Comparison of ENCODE assay signal across 8 cellular contexts in genomic region chr21:37368536-37369279, GRCh38. TPM values are rescaled to one million over a fixed set of nuclear protein-coding genes. Genes with fewer than 3 reads are reported as not detected.
DNase-seq lines count a peak whose midpoint lies in the region; ATAC-seq and TF ChIP-seq lines count a peak whose summit lies in the region.

No MANE protein-coding gene starts in this region.

- TF ChIP-seq CTCF in GM12864 (IDR thresholded peaks at IDR 0.05; ENCODE audit: low read depth, low read length, missing control alignments) (no peak), nephron (IDR thresholded peaks at IDR 0.05; ENCODE audit: unreplicated experiment in 3 of 3) (no peak)

- H3K36me3 ChIP-seq in NT2/D1 (ENCODE audit: insufficient read depth, insufficient read length, low read length) = peaks cover 5% of the 10 kb centered on the region

- H3K4me3 ChIP-seq in GM12864 (ENCODE audit: low read depth, low read length) = peak overlapping the region; percentile 52
- peak overlapping the region; percentile 94 for H3K4me3 ChIP-seq in NT2/D1 (ENCODE audit: insufficient read length, low read depth)

- ATAC-seq in GM18907 (IDR thresholded peaks at IDR 0.05; ENCODE audit: unreplicated experiment) = no peak

- intact Hi-C loops in dendritic cell treated with granulocyte-macrophage colony-stimulating factor and Interleukin-4, amounts not matched to agents 40 ng/mL and 50 ng/mL, for 4 days (cut with micrococcal nuclease) = loop anchor here (5.0 to 10.0 kb wide), 2 partner anchors 194 to 294 kb away; partner anchors contain the start of genes PIGP and TTC3

- H3K4me3 Mint-ChIP-seq in dendritic cell treated with granulocyte-macrophage colony-stimulating factor and Interleukin-4, amounts not matched to agents 40 ng/mL and 50 ng/mL, for 4 days = peak overlapping the region; percentile 80
- peak overlapping the region; percentile 87 to 93 (median 91) for H3K4me3 Mint-ChIP-seq in nephron

- H3K4me1 Mint-ChIP-seq in dendritic cell treated with granulocyte-macrophage colony-stimulating factor and Interleukin-4, amounts not matched to agents 40 ng/mL and 50 ng/mL, for 4 days (ENCODE audit: low read depth) = peaks cover 36% of the 10 kb centered on the region
- H3K4me1 Mint-ChIP-seq in nephron = peaks cover 47% of the 10 kb centered on the region

- DNase-seq in GM12864 (ENCODE audit: low read depth) (no peak), NT2/D1 (ENCODE audit: low read depth, low spot score) (no peak), mesenteric fat pad (ENCODE audit: low spot score) (no peak), DMS153 treated with DMSO at 0.1 percent for 48 hours (lab: John Stamatoyannopoulos, UW; ENCODE audit: unreplicated experiment) (no peak)
- DNase-seq in central memory CD4-positive, alpha-beta T cell = no peak

- peaks cover 14% of the 10 kb centered on the region for H3K36me3 Mint-ChIP-seq in dendritic cell treated with granulocyte-macrophage colony-stimulating factor and Interleukin-4, amounts not matched to agents 40 ng/mL and 50 ng/mL, for 4 days (ENCODE audit: low read depth)
- H3K36me3 Mint-ChIP-seq in nephron (ENCODE audit: low read depth) = no peaks in the 10 kb centered on the region

- peak overlapping the region; percentile 100 for H3K9ac ChIP-seq in NT2/D1 (ENCODE audit: insufficient read length, low read depth)

- no peaks in the 10 kb centered on the region for H3K9me3 Mint-ChIP-seq in dendritic cell treated with granulocyte-macrophage colony-stimulating factor and Interleukin-4, amounts not matched to agents 40 ng/mL and 50 ng/mL, for 4 days
- no peaks in the 10 kb centered on the region for H3K9me3 Mint-ChIP-seq in nephron

- peak overlapping the region; percentile 80 for H3K27ac Mint-ChIP-seq in dendritic cell treated with granulocyte-macrophage colony-stimulating factor and Interleukin-4, amounts not matched to agents 40 ng/mL and 50 ng/mL, for 4 days
- H3K27ac Mint-ChIP-seq in nephron = peak overlapping the region; percentile 28 to 96 (median 66)

- peaks cover 4% of the 10 kb centered on the region for H3K4me1 ChIP-seq in NT2/D1 (ENCODE audit: insufficient read depth, insufficient read length)

- no peaks in the 10 kb centered on the region for H3K9me3 ChIP-seq in NT2/D1 (ENCODE audit: insufficient read depth, low read length)

- no peaks in the 10 kb centered on the region for H3K27me3 Mint-ChIP-seq in dendritic cell treated with granulocyte-macrophage colony-stimulating factor and Interleukin-4, amounts not matched to agents 40 ng/mL and 50 ng/mL, for 4 days
- peaks cover 4% of the 10 kb centered on the region for H3K27me3 Mint-ChIP-seq in nephron (ENCODE audit: low read depth)

- no peaks in the 10 kb centered on the region for H3K27me3 ChIP-seq in NT2/D1 (ENCODE audit: insufficient read depth, insufficient read length)

RNA-seq across cellular contexts. Expression of gene DYRK1A, which starts 2.1 kb away (rescaled TPM):
- total RNA-seq in mesenteric fat pad = 48.8 TPM
